In genomic region chr15:76282451-76282850, GRCh38 we compare ENCODE assay signal across 28 cellular contexts. TPM values are rescaled to one million over a fixed set of nuclear protein-coding genes. Genes with fewer than 3 reads are reported as not detected.
"Had no signal": no experiment of that assay in that cellular context is flagged by ENCODE, and none has a peak within 500 bp of the region (broad histone marks: within the 10 kb centered on the region; RNA-seq: fewer than 3 reads in every experiment).

No MANE protein-coding gene starts in this region.

- H3K4me3 ChIP-seq: ascending aorta, cardiac muscle cell, SJCRH30 had no signal

- H3K4me1 ChIP-seq: ascending aorta, SJCRH30 had no signal

- H3K27me3 ChIP-seq: ascending aorta, cardiac muscle cell, SJCRH30 had no signal

- H3K4me1 Mint-ChIP-seq: WTC11 had no signal

- H3K27ac Mint-ChIP-seq: activated CD4-positive, alpha-beta T cell treated with anti-CD3 and anti-CD28 coated beads for 36 hours; activated CD4-positive, alpha-beta T cell treated with anti-CD3 and anti-CD28 coated beads, Interleukin-2, amount 10 ng/mL, durations not matched to agents 7 days and 5 days; activated CD8-positive, alpha-beta T cell treated with anti-CD3 and anti-CD28 coated beads, Interleukin-2, amount 10 ng/mL, durations not matched to agents 7 days and 5 days; activated naive CD4-positive, alpha-beta T cell treated with anti-CD3 and anti-CD28 coated beads, Interleukin-2, amount 50 U/mL, for 24 hours; activated naive CD8-positive, alpha-beta T cell treated with anti-CD3 and anti-CD28 coated beads, Interleukin-2, amount 10 ng/mL, durations not matched to agents 7 days and 5 days; activated T-cell treated with anti-CD3 and anti-CD28 coated beads, Interleukin-2, amount 50 U/mL, for 24 hours; activated T-helper 2 cell treated with anti-CD3 and anti-CD28 coated beads, Interferon-gamma antibody, Interleukin-2, Interleukin-4, amounts not matched to agents 10 μg/mL and 5 μg/mL and 100 μg/mL, durations not matched to agents 14 hours and 24 hours and 36 hours; T-helper 1 cell treated with Interleukin-12 subunit alpha and Interleukin-12 subunit beta and Interleukin-4 antibody, amounts not matched to agents 30 μg/mL and 1 μg/mL, for 36 hours; T-helper 2 cell treated with Interferon-gamma antibody and Interleukin-4, amounts not matched to agents 5 μg/mL and 100 μg/mL, for 36 hours; WTC11 had no signal

- ATAC-seq: activated CD4-positive, alpha-beta T cell treated with anti-CD3 and anti-CD28 coated beads for 36 hours; activated CD4-positive, CD25-positive, alpha-beta regulatory T cell treated with anti-CD3 and anti-CD28 coated beads, Interleukin-2, amount 50 U/mL, for 24 hours; activated CD8-positive, alpha-beta T cell treated with anti-CD3 and anti-CD28 coated beads, Interleukin-2, amount 10 ng/mL, durations not matched to agents 7 days and 5 days; Panc1; WTC11 had no signal

- H3K27ac ChIP-seq: ascending aorta, cardiac muscle cell, SJCRH30 had no signal

- H3K27me3 Mint-ChIP-seq: activated CD4-positive, alpha-beta T cell treated with anti-CD3 and anti-CD28 coated beads for 36 hours; activated CD4-positive, alpha-beta T cell treated with anti-CD3 and anti-CD28 coated beads, Interleukin-2, amount 10 ng/mL, durations not matched to agents 7 days and 5 days; activated naive CD4-positive, alpha-beta T cell treated with anti-CD3 and anti-CD28 coated beads, Interleukin-2, amount 50 U/mL, for 24 hours; activated naive CD8-positive, alpha-beta T cell treated with anti-CD3 and anti-CD28 coated beads, Interleukin-2, amount 10 ng/mL, durations not matched to agents 7 days and 5 days; activated T-cell treated with anti-CD3 and anti-CD28 coated beads, Interleukin-2, amount 50 U/mL, for 24 hours had no signal

- H3K9me3 Mint-ChIP-seq: activated CD4-positive, alpha-beta T cell treated with anti-CD3 and anti-CD28 coated beads, Interleukin-2, amount 10 ng/mL, durations not matched to agents 7 days and 5 days; activated naive CD4-positive, alpha-beta T cell treated with anti-CD3 and anti-CD28 coated beads, Interleukin-2, amount 50 U/mL, for 24 hours; activated naive CD8-positive, alpha-beta T cell treated with anti-CD3 and anti-CD28 coated beads, Interleukin-2, amount 10 ng/mL, durations not matched to agents 7 days and 5 days; activated T-cell treated with anti-CD3 and anti-CD28 coated beads, Interleukin-2, amount 50 U/mL, for 24 hours; activated T-helper 2 cell treated with anti-CD3 and anti-CD28 coated beads, Interferon-gamma antibody, Interleukin-2, Interleukin-4, amounts not matched to agents 10 μg/mL and 5 μg/mL and 100 μg/mL, durations not matched to agents 14 hours and 24 hours and 36 hours; T-helper 1 cell treated with Interleukin-12 subunit alpha and Interleukin-12 subunit beta and Interleukin-4 antibody, amounts not matched to agents 30 μg/mL and 1 μg/mL, for 36 hours; T-helper 2 cell treated with Interferon-gamma antibody and Interleukin-4, amounts not matched to agents 5 μg/mL and 100 μg/mL, for 36 hours; WTC11 had no signal

- H3K9me3 ChIP-seq: ascending aorta, SK-N-SH had no signal

- DNase-seq: activated CD4-positive, alpha-beta T cell treated with anti-CD3 and anti-CD28 coated beads for 36 hours; activated CD4-positive, alpha-beta T cell treated with anti-CD3 and anti-CD28 coated beads, Interleukin-2, amount 10 ng/mL, durations not matched to agents 7 days and 5 days; activated CD4-positive, alpha-beta T cell treated with anti-CD3 and anti-CD28 coated beads, Interleukin-2, amount 50 U/mL, for 48 hours; activated CD8-positive, alpha-beta T cell treated with anti-CD3 and anti-CD28 coated beads, Interleukin-2, amount 10 ng/mL, durations not matched to agents 7 days and 5 days; activated gamma-delta T cell; activated naive CD4-positive, alpha-beta T cell treated with Interleukin-2 at 50 U/mL for 16 hours; activated naive CD8-positive, alpha-beta T cell treated with anti-CD3 and anti-CD28 coated beads, Interleukin-2, amount 10 ng/mL, durations not matched to agents 7 days and 5 days; activated T-cell treated with anti-CD3 and anti-CD28 coated beads, Interleukin-2, amount 50 U/mL, for 24 hours; amygdala; NCI-H1048; NCI-H1105 treated with DMSO at 0.1 percent for 48 hours; NCI-H1436; NCI-H1694; NCI-H1930; NCI-H345; NCI-H524 treated with DMSO at 0.1 percent for 48 hours; SHP77; SJCRH30; SK-N-SH had no signal

- H3K4me3 Mint-ChIP-seq: activated CD4-positive, alpha-beta T cell treated with anti-CD3 and anti-CD28 coated beads for 36 hours; activated CD4-positive, alpha-beta T cell treated with anti-CD3 and anti-CD28 coated beads, Interleukin-2, amount 10 ng/mL, durations not matched to agents 7 days and 5 days; activated CD8-positive, alpha-beta T cell treated with anti-CD3 and anti-CD28 coated beads, Interleukin-2, amount 10 ng/mL, durations not matched to agents 7 days and 5 days; activated naive CD4-positive, alpha-beta T cell treated with anti-CD3 and anti-CD28 coated beads, Interleukin-2, amount 50 U/mL, for 24 hours; activated naive CD8-positive, alpha-beta T cell treated with anti-CD3 and anti-CD28 coated beads, Interleukin-2, amount 10 ng/mL, durations not matched to agents 7 days and 5 days; activated T-cell treated with anti-CD3 and anti-CD28 coated beads, Interleukin-2, amount 50 U/mL, for 24 hours; T-helper 1 cell treated with Interleukin-12 subunit alpha and Interleukin-12 subunit beta and Interleukin-4 antibody, amounts not matched to agents 30 μg/mL and 1 μg/mL, for 36 hours; T-helper 2 cell treated with Interferon-gamma antibody and Interleukin-4, amounts not matched to agents 5 μg/mL and 100 μg/mL, for 36 hours; WTC11 had no signal

RNA-seq across cellular contexts. Expression of gene ISL2, which starts 54.1 kb away (rescaled TPM):
- total RNA-seq: activated naive CD8-positive, alpha-beta T cell treated with anti-CD3 and anti-CD28 coated beads, Interleukin-2, amount 10 ng/mL, durations not matched to agents 7 days and 5 days; ascending aorta; cardiac muscle cell had no signal
- polyA plus RNA-seq: cardiac muscle cell had no signal
